Comparison of ENCODE assay signal across 9 cellular contexts in the genomic region with DNA sequence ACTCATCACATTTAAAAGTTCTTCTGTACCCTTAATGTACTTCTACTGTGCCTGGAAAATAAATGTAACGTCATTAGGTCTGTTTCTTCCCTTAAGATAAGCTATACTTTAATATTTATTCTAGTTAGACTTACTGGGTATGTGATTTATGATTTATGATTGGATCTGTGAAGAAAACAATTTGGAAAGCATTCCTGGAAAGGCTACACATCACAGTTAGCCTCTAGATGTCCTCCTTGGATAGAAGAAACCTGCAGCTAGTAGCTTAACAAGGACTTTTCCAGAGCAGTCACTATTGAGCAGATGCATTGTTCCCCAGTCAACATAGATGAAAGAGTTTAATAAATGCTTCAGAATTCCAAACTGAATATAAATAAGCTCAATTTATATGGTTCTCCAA.
A peak's percentile ranks its signal among the peaks of the same experiment; 100 is the strongest.
DNase-seq lines count a peak whose midpoint lies in the region; ATAC-seq, FAIRE-seq and TF ChIP-seq lines count a peak whose summit lies in the region.
"Had no signal": no experiment of that assay in that cellular context is flagged by ENCODE, and none has a peak within 500 bp of the region (broad histone marks: within the 10 kb centered on the region; RNA-seq: fewer than 3 reads in every experiment).

No MANE protein-coding gene starts in this region.

- no peak for ATAC-seq in GM21576 (IDR thresholded peaks at IDR 0.05; ENCODE audit: unreplicated experiment)

- H3K36me3 ChIP-seq in HEK293 (ENCODE audit: control insufficient read depth in 2 of 2, insufficient read depth in 1 of 2, low read length in 2 of 2) (no peaks in the 10 kb centered on the region), WERI-Rb-1 (no peaks in the 10 kb centered on the region)

- no peaks in the 10 kb centered on the region for H3K4me1 ChIP-seq in HEK293 (ENCODE audit: control insufficient read depth, insufficient read depth, low read length)

- no peak overlapping the region for H3K4me3 ChIP-seq in HEK293 (ENCODE audit: low read depth, low read length)
- H3K4me3 ChIP-seq in WERI-Rb-1 (ENCODE audit: low read depth, low read length), result no peak overlapping the region

- H3K9me3 ChIP-seq in HEK293 (ENCODE audit: control insufficient read depth, insufficient read depth, low read depth, low read length) (no peaks in the 10 kb centered on the region), WERI-Rb-1 (ENCODE audit: severe bottlenecking) (no peaks in the 10 kb centered on the region)

- peak; percentile 88 for FAIRE-seq in islet of Langerhans (lab: Jason Lieb, UNC)

- H3K27ac ChIP-seq in HEK293 (ENCODE audit: extremely low read depth, low read depth, low read length) (no peak overlapping the region), WERI-Rb-1 (no peak overlapping the region)

- TF ChIP-seq CTCF in HEK293 (tag by site-specific recombination; IDR thresholded peaks at IDR 0.05) (peak; percentile 41; the same call in 1 of the 2 replicates), WERI-Rb-1 (IDR thresholded peaks at IDR 0.05; ENCODE audit: low read depth, low read length) (peak; percentile 57)

- DNase-seq in AG08396 (ENCODE audit: low spot score) (peak; percentile 34), WERI-Rb-1 (no peak), retina (no peak)
- DNase-seq in activated CD4-positive, alpha-beta T cell treated with anti-CD3 and anti-CD28 coated beads for 4 hours, result no peak
- no peak for DNase-seq in activated CD8-positive, alpha-beta memory T cell treated with anti-CD3 and anti-CD28 coated beads for 24 hours
- DNase-seq: right cardiac atrium had no signal

- POLR2A ChIA-PET in HEK293 (lab: Yijun Ruan, JAX), result no interaction called here

- H3K27me3 ChIP-seq in WERI-Rb-1 (ENCODE audit: insufficient read depth, low read depth, severe bottlenecking), result no peaks in the 10 kb centered on the region

- CTCF ChIA-PET in HEK293 (lab: Yijun Ruan, JAX), result interaction anchor here (0.6 to 3.5 kb wide), 14 partner anchors 14 to 774 kb away, joined by 3 to 34 read pairs (median 4); a partner anchor contains a TSS

TF ChIP-seq in HEK293, 187 proteins besides CTCF, POLR2A, EP300 and RAD21:
- TF ChIP-seq ZNF654 (tag by site-specific recombination; IDR thresholded peaks at IDR 0.05; ENCODE audit: low read depth) (peak; percentile 73), ZBTB21 (tag by site-specific recombination; IDR thresholded peaks at IDR 0.05) (no peak)
